ENCODE assay signal across 11 cellular contexts in the genomic region with DNA sequence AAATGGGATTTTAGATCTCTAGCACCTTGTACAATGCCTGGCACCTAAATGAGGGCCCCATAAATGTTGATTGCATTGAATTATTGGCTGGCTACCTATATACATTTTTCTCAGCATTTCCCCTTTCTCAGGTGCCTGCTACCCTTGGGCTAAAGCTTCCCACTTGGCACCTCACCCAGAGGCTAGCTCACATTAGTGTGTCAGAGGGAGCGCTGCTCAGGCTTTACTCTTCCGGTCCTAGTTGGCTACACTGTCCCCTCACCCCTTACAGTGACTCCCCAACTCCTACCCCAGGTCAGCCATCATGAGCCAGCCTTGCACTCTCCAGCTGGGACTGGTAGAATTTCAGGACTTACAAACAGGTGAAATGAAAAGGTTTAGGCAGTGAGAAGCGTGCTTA. TPM values are rescaled to one million over a fixed set of nuclear protein-coding genes. Genes with fewer than 3 reads are reported as not detected.
A peak's percentile ranks its signal among the peaks of the same experiment; 100 is the strongest.
DNase-seq lines count a peak whose midpoint lies in the region; ATAC-seq lines count a peak whose summit lies in the region.
"Had no signal": no experiment of that assay in that cellular context is flagged by ENCODE, and none has a peak within 500 bp of the region (broad histone marks: within the 10 kb centered on the region; RNA-seq: fewer than 3 reads in every experiment).

No MANE protein-coding gene starts in this region.

- peak overlapping the region; percentile 60 to 91 (median 87) for H3K27ac Mint-ChIP-seq in immature natural killer cell

- H3K27me3 Mint-ChIP-seq in immature natural killer cell (ENCODE audit: low read depth in 3 of 3), result peaks cover 0 to 2% (median 2%) of the 10 kb centered on the region in 3 donors

- H3K4me3 Mint-ChIP-seq in immature natural killer cell, result peak overlapping the region; percentile 67 to 84 (median 73)

- H3K4me1 Mint-ChIP-seq in immature natural killer cell, result peaks cover 82 to 89% of the 10 kb centered on the region in 2 donors

- peak; percentile 23 for ATAC-seq in GM21390 (IDR thresholded peaks at IDR 0.05; ENCODE audit: unreplicated experiment)
- ATAC-seq: left ventricle myocardium superior had no signal

- H3K9me3 Mint-ChIP-seq in immature natural killer cell, result no peaks in the 10 kb centered on the region

- peak overlapping the region; percentile 5; the same call in 1 of the 2 replicates for H3K4me3 ChIP-seq in GM08714 (ENCODE audit: low read length)
- H3K4me3 ChIP-seq: MG63 had no signal

- peaks cover 0 to 5% (median 0%) of the 10 kb centered on the region in 3 donors for H3K36me3 Mint-ChIP-seq in immature natural killer cell

- DNase-seq in NCI-H69 (lab: John Stamatoyannopoulos, UW) (peak; percentile 61), immature natural killer cell (no peak), A172 (ENCODE audit: low spot score) (no peak), NCI-H2029 treated with DMSO at 0.1 percent for 48 hours (lab: John Stamatoyannopoulos, UW) (no peak), DMS153 (lab: John Stamatoyannopoulos, UW) (no peak), NCI-H226 (no peak)
- DNase-seq: left ventricle myocardium superior, MG63, retina had no signal

RNA-seq across cellular contexts. Expression of a gene that starts 9.5 kb away (rescaled TPM):
- 10 to 100 TPM; 19.6 to 37.0 (median 21.8) TPM for polyA plus RNA-seq in immature natural killer cell
- 9.4 and 9.5 TPM in 2 replicates for total RNA-seq in A172 (2014; rRNA removed; shearing (Covaris generic))
